ENCODE assay signal across 16 cellular contexts in genomic region chr14:19480491-19480890, GRCh38. TPM values are rescaled to one million over a fixed set of nuclear protein-coding genes. Genes with fewer than 3 reads are reported as not detected.
"Had no signal": no experiment of that assay in that cellular context is flagged by ENCODE, and none has a peak within 500 bp of the region (broad histone marks: within the 10 kb centered on the region; RNA-seq: fewer than 3 reads in every experiment).

No MANE protein-coding gene starts in this region.

RNA-seq across cellular contexts. Expression of gene POTEG, which starts 46.4 kb away (rescaled TPM):
- total RNA-seq: naive thymus-derived CD8-positive, alpha-beta T cell; natural killer cell treated with Interleukin-12 subunit alpha and Interleukin-12 subunit beta and Interleukin-15 and Interleukin-18, amount 100 ng/mL, for 72 hours; neural crest cell; omental fat pad; osteocyte; pancreas; posterior vena cava; pulmonary artery endothelial cell; right atrium auricular region; right lobe of liver; smooth muscle cell; suprapubic skin; transverse colon; urinary bladder; uterus had no signal
- polyA plus RNA-seq: naive thymus-derived CD8-positive, alpha-beta T cell; pancreas; smooth muscle cell; spleen; urinary bladder had no signal
